In genomic region chr6:20692023-20692422, GRCh38 we compare ENCODE assay signal across 12 cellular contexts.
DNase-seq lines count a peak whose midpoint lies in the region; ATAC-seq, FAIRE-seq and TF ChIP-seq lines count a peak whose summit lies in the region.
"Had no signal": no experiment of that assay in that cellular context is flagged by ENCODE, and none has a peak within 500 bp of the region (broad histone marks: within the 10 kb centered on the region; RNA-seq: fewer than 3 reads in every experiment).

No MANE protein-coding gene starts in this region.

- ATAC-seq in stimulated activated naive CD8-positive, alpha-beta T cell treated with anti-CD3 and anti-CD28 coated beads, Interleukin-15, amount 100 ng/mL, for 72 hours = no peak
- no peak for ATAC-seq in heart left ventricle
- ATAC-seq: CD8-positive, alpha-beta T cell; K562 had no signal

- peaks cover 23% of the 10 kb centered on the region for H3K36me3 Mint-ChIP-seq in stimulated activated naive CD8-positive, alpha-beta T cell treated with anti-CD3 and anti-CD28 coated beads, Interleukin-15, Interleukin-2, amounts not matched to agents 100 ng/mL and 50 ng/mL, for 24 hours (ENCODE audit: low read depth)
- H3K36me3 Mint-ChIP-seq in neural progenitor cell = no peaks in the 10 kb centered on the region
- peaks cover 2% of the 10 kb centered on the region for H3K36me3 Mint-ChIP-seq in activated T-helper 1 cell treated with anti-CD3 and anti-CD28 coated beads, Interleukin-12 subunit alpha, Interleukin-12 subunit beta, Interleukin-2, Interleukin-4 antibody, amounts not matched to agents 30 ng/mL and 10 ng/mL and 1 ng/mL, durations not matched to agents 14 hours and 24 hours and 36 hours (ENCODE audit: low read depth)
- H3K36me3 Mint-ChIP-seq: CD8-positive, alpha-beta T cell had no signal

- no peak overlapping the region for H3K4me3 Mint-ChIP-seq in stimulated activated naive CD8-positive, alpha-beta T cell treated with anti-CD3 and anti-CD28 coated beads, Interleukin-15, Interleukin-2, amounts not matched to agents 100 ng/mL and 50 ng/mL, for 24 hours
- no peak overlapping the region for H3K4me3 Mint-ChIP-seq in stimulated activated naive CD8-positive, alpha-beta T cell treated with anti-CD3 and anti-CD28 coated beads, Interleukin-15, amount 100 ng/mL, for 72 hours
- H3K4me3 Mint-ChIP-seq in neural progenitor cell = no peak overlapping the region
- H3K4me3 Mint-ChIP-seq in activated T-helper 1 cell treated with anti-CD3 and anti-CD28 coated beads, Interleukin-12 subunit alpha, Interleukin-12 subunit beta, Interleukin-2, Interleukin-4 antibody, amounts not matched to agents 30 ng/mL and 10 ng/mL and 1 ng/mL, durations not matched to agents 14 hours and 24 hours and 36 hours = no peak overlapping the region
- H3K4me3 Mint-ChIP-seq: CD8-positive, alpha-beta T cell had no signal

- TF ChIP-seq POLR2A in heart left ventricle (IDR thresholded peaks at IDR 0.05) = no peak

- no peak for DNase-seq in stimulated activated naive CD8-positive, alpha-beta T cell treated with anti-CD3 and anti-CD28 coated beads, Interleukin-15, amount 100 ng/mL, for 72 hours
- peak; percentile 81 for DNase-seq in NCI-H82 (lab: John Stamatoyannopoulos, UW)
- DNase-seq in neural progenitor cell (ENCODE audit: low spot score) = no peak
- no peak for DNase-seq in activated T-helper 1 cell treated with anti-CD3 and anti-CD28 coated beads, Interleukin-12 subunit alpha, Interleukin-12 subunit beta, Interleukin-2, Interleukin-4 antibody, amounts not matched to agents 30 ng/mL and 10 ng/mL and 1 ng/mL, durations not matched to agents 14 hours and 24 hours and 36 hours (ENCODE audit: low spot score)
- DNase-seq in heart left ventricle = no peak
- DNase-seq: CD8-positive, alpha-beta T cell; NCI-H1048 had no signal

- peak overlapping the region; percentile 74 for H3K27ac Mint-ChIP-seq in stimulated activated naive CD8-positive, alpha-beta T cell treated with anti-CD3 and anti-CD28 coated beads, Interleukin-15, Interleukin-2, amounts not matched to agents 100 ng/mL and 50 ng/mL, for 24 hours
- H3K27ac Mint-ChIP-seq in stimulated activated naive CD8-positive, alpha-beta T cell treated with anti-CD3 and anti-CD28 coated beads, Interleukin-15, amount 100 ng/mL, for 72 hours = no peak overlapping the region
- no peak overlapping the region for H3K27ac Mint-ChIP-seq in neural progenitor cell
- H3K27ac Mint-ChIP-seq in activated T-helper 1 cell treated with anti-CD3 and anti-CD28 coated beads, Interleukin-12 subunit alpha, Interleukin-12 subunit beta, Interleukin-2, Interleukin-4 antibody, amounts not matched to agents 30 ng/mL and 10 ng/mL and 1 ng/mL, durations not matched to agents 14 hours and 24 hours and 36 hours = no peak overlapping the region
- H3K27ac Mint-ChIP-seq: CD8-positive, alpha-beta T cell had no signal

- intact Hi-C loops in activated T-helper 1 cell treated with anti-CD3 and anti-CD28 coated beads, Interleukin-12 subunit alpha, Interleukin-12 subunit beta, Interleukin-2, Interleukin-4 antibody, amounts not matched to agents 30 ng/mL and 10 ng/mL and 1 ng/mL, durations not matched to agents 14 hours and 24 hours and 36 hours (cut with micrococcal nuclease) = no loop called here
- intact Hi-C loops in heart left ventricle (cut with DNase I) = no loop called here

- no peaks in the 10 kb centered on the region for H3K9me3 Mint-ChIP-seq in stimulated activated naive CD8-positive, alpha-beta T cell treated with anti-CD3 and anti-CD28 coated beads, Interleukin-15, Interleukin-2, amounts not matched to agents 100 ng/mL and 50 ng/mL, for 24 hours
- no peaks in the 10 kb centered on the region for H3K9me3 Mint-ChIP-seq in stimulated activated naive CD8-positive, alpha-beta T cell treated with anti-CD3 and anti-CD28 coated beads, Interleukin-15, amount 100 ng/mL, for 72 hours
- H3K9me3 Mint-ChIP-seq in neural progenitor cell = no peaks in the 10 kb centered on the region
- no peaks in the 10 kb centered on the region for H3K9me3 Mint-ChIP-seq in activated T-helper 1 cell treated with anti-CD3 and anti-CD28 coated beads, Interleukin-12 subunit alpha, Interleukin-12 subunit beta, Interleukin-2, Interleukin-4 antibody, amounts not matched to agents 30 ng/mL and 10 ng/mL and 1 ng/mL, durations not matched to agents 14 hours and 24 hours and 36 hours
- H3K9me3 Mint-ChIP-seq: CD8-positive, alpha-beta T cell had no signal

- H3K27me3 Mint-ChIP-seq in stimulated activated naive CD8-positive, alpha-beta T cell treated with anti-CD3 and anti-CD28 coated beads, Interleukin-15, Interleukin-2, amounts not matched to agents 100 ng/mL and 50 ng/mL, for 24 hours = no peaks in the 10 kb centered on the region
- no peaks in the 10 kb centered on the region for H3K27me3 Mint-ChIP-seq in stimulated activated naive CD8-positive, alpha-beta T cell treated with anti-CD3 and anti-CD28 coated beads, Interleukin-15, amount 100 ng/mL, for 72 hours
- peaks cover 2% of the 10 kb centered on the region for H3K27me3 Mint-ChIP-seq in neural progenitor cell (ENCODE audit: insufficient read depth, low read depth)
- no peaks in the 10 kb centered on the region for H3K27me3 Mint-ChIP-seq in activated T-helper 1 cell treated with anti-CD3 and anti-CD28 coated beads, Interleukin-12 subunit alpha, Interleukin-12 subunit beta, Interleukin-2, Interleukin-4 antibody, amounts not matched to agents 30 ng/mL and 10 ng/mL and 1 ng/mL, durations not matched to agents 14 hours and 24 hours and 36 hours (ENCODE audit: insufficient read depth)

- H2AFZ ChIP-seq in neural progenitor cell (replicated peaks) = no peak overlapping the region

- no peak overlapping the region for H3K4me3 ChIP-seq in neural progenitor cell
- no peak overlapping the region for H3K4me3 ChIP-seq in heart left ventricle
- H3K4me3 ChIP-seq: K562 had no signal

- no peak overlapping the region for H3K9ac ChIP-seq in neural progenitor cell

- H3K4me1 ChIP-seq in neural progenitor cell (no peaks in the 10 kb centered on the region), heart left ventricle (peaks cover 0 to 8% (median 0%) of the 10 kb centered on the region in 12 donors)

- FAIRE-seq in endometrium (lab: Jason Lieb, UNC) = peak; percentile 55
- FAIRE-seq: D721Med, K562 had no signal

- no peak overlapping the region for H3K4me2 ChIP-seq in neural progenitor cell

- H3K4me1 Mint-ChIP-seq in stimulated activated naive CD8-positive, alpha-beta T cell treated with anti-CD3 and anti-CD28 coated beads, Interleukin-15, Interleukin-2, amounts not matched to agents 100 ng/mL and 50 ng/mL, for 24 hours (ENCODE audit: low read depth) = peaks cover 73% of the 10 kb centered on the region
- H3K4me1 Mint-ChIP-seq in stimulated activated naive CD8-positive, alpha-beta T cell treated with anti-CD3 and anti-CD28 coated beads, Interleukin-15, amount 100 ng/mL, for 72 hours = peaks cover 64% of the 10 kb centered on the region
- peaks cover 2% of the 10 kb centered on the region for H3K4me1 Mint-ChIP-seq in neural progenitor cell
- H3K4me1 Mint-ChIP-seq in activated T-helper 1 cell treated with anti-CD3 and anti-CD28 coated beads, Interleukin-12 subunit alpha, Interleukin-12 subunit beta, Interleukin-2, Interleukin-4 antibody, amounts not matched to agents 30 ng/mL and 10 ng/mL and 1 ng/mL, durations not matched to agents 14 hours and 24 hours and 36 hours (ENCODE audit: low read depth) = peaks cover 18% of the 10 kb centered on the region

- no peaks in the 10 kb centered on the region for H4K20me1 ChIP-seq in neural progenitor cell (ENCODE audit: low read depth)

- H3F3A ChIP-seq in neural progenitor cell (ENCODE audit: low read depth) = no peaks in the 10 kb centered on the region

- H3K27me3 ChIP-seq in neural progenitor cell (no peaks in the 10 kb centered on the region), heart left ventricle (no peaks in the 10 kb centered on the region)

- H3K27ac ChIP-seq in neural progenitor cell (no peak overlapping the region), heart left ventricle (no peak overlapping the region)
- H3K27ac ChIP-seq: HL-60 had no signal

- no peaks in the 10 kb centered on the region for H3K9me3 ChIP-seq in neural progenitor cell (ENCODE audit: low read depth)
- H3K9me3 ChIP-seq in heart left ventricle = peaks cover 0 to 3% (median 0%) of the 10 kb centered on the region in 12 donors

- H3K36me3 ChIP-seq in neural progenitor cell = no peaks in the 10 kb centered on the region
- H3K36me3 ChIP-seq in heart left ventricle = no peaks in the 10 kb centered on the region

- peaks cover 17% of the 10 kb centered on the region for H3K79me2 ChIP-seq in neural progenitor cell (ENCODE audit: low read depth)

- TF ChIP-seq CTCF in neural progenitor cell (IDR thresholded peaks at IDR 0.05) = no peak
- no peak for TF ChIP-seq CTCF in heart left ventricle (IDR thresholded peaks at IDR 0.05)
